ENCODE assay signal across 12 cellular contexts in genomic region chr5:36156619-36157018, GRCh38. TPM values are rescaled to one million over a fixed set of nuclear protein-coding genes. Genes with fewer than 3 reads are reported as not detected.
DNase-seq lines count a peak whose midpoint lies in the region; TF ChIP-seq lines count a peak whose summit lies in the region.
"Had no signal": no experiment of that assay in that cellular context is flagged by ENCODE, and none has a peak within 500 bp of the region (broad histone marks: within the 10 kb centered on the region; RNA-seq: fewer than 3 reads in every experiment).

No MANE protein-coding gene starts in this region.

- no peaks in the 10 kb centered on the region for H3K9me3 ChIP-seq in skeletal muscle satellite cell (replicated peaks; ENCODE audit: low read length)

- H3K4me3 ChIP-seq in foreskin fibroblast (ENCODE audit: low read depth in 1 of 2, low read length in 2 of 2) (no peak overlapping the region), skeletal muscle satellite cell (ENCODE audit: low read length) (no peak overlapping the region)

- peaks cover 52% of the 10 kb centered on the region for H3K36me3 ChIP-seq in skeletal muscle satellite cell (ENCODE audit: insufficient read depth, low read length)

- DNase-seq in GM04504 (ENCODE audit: low read depth) (peak; percentile 82), amniotic epithelial cell (ENCODE audit: low read depth) (peak; percentile 75), foreskin fibroblast (peak; percentile 8 to 23), NCI-H2196 (lab: John Stamatoyannopoulos, UW; ENCODE audit: unreplicated experiment) (no peak), cerebellar cortex (ENCODE audit: low spot score) (no peak), NCI-H510A treated with DMSO at 0.1 percent for 48 hours (lab: John Stamatoyannopoulos, UW) (no peak)
- DNase-seq: activated CD4-positive, alpha-beta T cell treated with anti-CD3 and anti-CD28 coated beads, Interleukin-2, amount 10 ng/mL, durations not matched to agents 24 days and 14 days; central memory CD4-positive, alpha-beta T cell; NCI-H2029; stimulated activated CD4-positive, alpha-beta T cell treated with anti-CD3 and anti-CD28 coated beads, Interleukin-2, amount 100 ng/mL, for 48 hours; T-cell had no signal

- H3K27me3 ChIP-seq in skeletal muscle satellite cell (ENCODE audit: control insufficient read depth, insufficient read depth, low read length), result no peaks in the 10 kb centered on the region

- TF ChIP-seq CTCF in foreskin fibroblast (IDR thresholded peaks at IDR 0.05; ENCODE audit: low read depth, low read length), result no peak

- peaks cover 45% of the 10 kb centered on the region for H3K4me1 ChIP-seq in skeletal muscle satellite cell (ENCODE audit: control insufficient read depth, insufficient read depth, low read length)

- peak overlapping the region; percentile 96 for H3K4me2 ChIP-seq in skeletal muscle satellite cell (ENCODE audit: low read length)

- H3K9ac ChIP-seq in skeletal muscle satellite cell (ENCODE audit: low read depth, low read length), result peak overlapping the region; percentile 52

RNA-seq across cellular contexts. Expression of gene SKP2, which starts 4.7 kb away (rescaled TPM):
- 26.6 and 31.0 TPM in 2 replicates for total RNA-seq in skeletal muscle satellite cell (2012; rRNA removed)

RNA-seq across cellular contexts. Expression of gene LMBRD2, which starts 4.9 kb away (rescaled TPM):
- total RNA-seq in skeletal muscle satellite cell (2012; rRNA removed), result 10.0 and 16.0 TPM in 2 replicates

Comparison
In these comparisons a context has a peak if more than half of its experiments do, and no peak if none do; other contexts are left out.
1. DNase-seq: peak in GM04504 (single experiment), amniotic epithelial cell (single experiment) and foreskin fibroblast (2 of 2); none in NCI-H2196 (single experiment), cerebellar cortex (single experiment) and NCI-H510A treated with DMSO at 0.1 percent for 48 hours (single experiment).